ENCODE assay signal across 34 cellular contexts in the genomic region with DNA sequence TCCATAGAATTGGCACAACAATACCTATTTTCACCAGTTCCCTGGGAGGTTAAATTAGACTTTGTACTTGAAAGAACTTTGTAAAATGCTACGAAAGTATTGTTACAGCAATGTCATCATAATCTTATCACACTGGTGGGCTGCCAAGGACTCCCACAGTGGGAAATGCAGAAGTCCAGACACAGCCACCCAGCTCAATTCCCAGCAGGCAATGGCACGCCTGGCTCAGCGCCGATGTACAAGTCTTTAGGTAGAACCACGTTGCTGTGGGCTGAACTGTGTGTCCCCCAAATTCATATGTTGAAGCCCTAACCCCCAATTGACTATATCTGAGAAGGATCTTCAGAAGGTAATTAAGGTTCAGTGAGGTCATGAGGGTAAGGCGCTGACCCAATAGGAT.
"Had no signal": no experiment of that assay in that cellular context is flagged by ENCODE, and none has a peak within 500 bp of the region (broad histone marks: within the 10 kb centered on the region; RNA-seq: fewer than 3 reads in every experiment).

No MANE protein-coding gene starts in this region.

- H3K4me1 Mint-ChIP-seq: activated B cell treated with CpG ODN at 0.5 μM for 24 hours; central memory CD8-positive, alpha-beta T cell; T-helper 17 cell had no signal

- H3K9me3 Mint-ChIP-seq: activated B cell treated with CpG ODN at 0.5 μM for 24 hours; activated CD8-positive, alpha-beta T cell treated with anti-CD3 and anti-CD28 coated beads for 36 hours; activated T-cell treated with anti-CD3 and anti-CD28 coated beads, Interleukin-2, amount 50 U/mL, for 24 hours; activated T-cell treated with anti-CD3 and anti-CD28 coated beads, Interleukin-2, amount 50 U/mL, for 72 hours; central memory CD8-positive, alpha-beta T cell; dendritic cell treated with granulocyte-macrophage colony-stimulating factor and Interleukin-4, amounts not matched to agents 40 ng/mL and 50 ng/mL, for 4 days; T-helper 2 cell treated with Interferon-gamma antibody and Interleukin-4, amounts not matched to agents 5 μg/mL and 100 μg/mL, for 36 hours had no signal

- DNase-seq: activated B cell treated with CpG ODN at 0.5 μM for 24 hours; activated CD4-positive, alpha-beta T cell treated with anti-CD3 and anti-CD28 coated beads for 48 hours; activated CD4-positive, alpha-beta T cell treated with anti-CD3 and anti-CD28 coated beads, Interleukin-2, amount 50 U/mL, for 1 hour; activated CD4-positive, alpha-beta T cell treated with anti-CD3 and anti-CD28 coated beads, Interleukin-2, amount 50 U/mL, for 48 hours; activated CD8-positive, alpha-beta memory T cell treated with anti-CD3 and anti-CD28 coated beads for 24 hours; activated CD8-positive, alpha-beta memory T cell treated with anti-CD3 and anti-CD28 coated beads, Interleukin-2, amount 50 U/mL, for 48 hours; activated CD8-positive, alpha-beta T cell treated with anti-CD3 and anti-CD28 coated beads for 36 hours; activated gamma-delta T cell treated with Interleukin-2 at 50 U/mL for 16 hours; activated naive CD4-positive, alpha-beta T cell treated with anti-CD3 and anti-CD28 coated beads, Interleukin-2, amount 50 U/mL, for 16 hours; activated naive CD4-positive, alpha-beta T cell treated with Interleukin-2 at 50 U/mL for 16 hours; activated T-cell treated with anti-CD3 and anti-CD28 coated beads for 4 hours; activated T-cell treated with anti-CD3 and anti-CD28 coated beads, Interleukin-2, amount 50 U/mL, for 24 hours; activated T-cell treated with anti-CD3 and anti-CD28 coated beads, Interleukin-2, amount 50 U/mL, for 72 hours; amniotic stem cell; anterior cingulate cortex; dorsolateral prefrontal cortex; effector memory CD4-positive, alpha-beta T cell; endodermal cell; foreskin keratinocyte; gastrocnemius medialis; glutamatergic neuron; heart left ventricle; T-helper 1 cell; T-helper 17 cell; T1000; WERI-Rb-1 had no signal

- H3K9me3 ChIP-seq: gastrocnemius medialis, heart left ventricle had no signal

- ATAC-seq: activated CD8-positive, alpha-beta T cell treated with anti-CD3 and anti-CD28 coated beads for 36 hours; esophagus mucosa; foreskin keratinocyte; gastrocnemius medialis; heart left ventricle; T-helper 17 cell had no signal

- H3K4me1 ChIP-seq: foreskin keratinocyte, gastrocnemius medialis had no signal

- H3K36me3 ChIP-seq: cardiac muscle cell, gastrocnemius medialis had no signal

- H3K27me3 ChIP-seq: cardiac muscle cell, foreskin keratinocyte, gastrocnemius medialis, heart left ventricle had no signal

- H3K27me3 Mint-ChIP-seq: activated B cell treated with CpG ODN at 0.5 μM for 24 hours; activated CD8-positive, alpha-beta T cell treated with anti-CD3 and anti-CD28 coated beads for 36 hours; activated T-cell treated with anti-CD3 and anti-CD28 coated beads, Interleukin-2, amount 50 U/mL, for 24 hours; dendritic cell treated with granulocyte-macrophage colony-stimulating factor and Interleukin-4, amounts not matched to agents 40 ng/mL and 50 ng/mL, for 4 days had no signal

- H3K27ac ChIP-seq: cardiac muscle cell, coronary artery, foreskin keratinocyte, gastrocnemius medialis, heart left ventricle, WERI-Rb-1 had no signal

- FAIRE-seq: astrocyte had no signal

- H3K36me3 Mint-ChIP-seq: activated naive CD8-positive, alpha-beta T cell had no signal

- H3K4me3 Mint-ChIP-seq: activated B cell treated with CpG ODN at 0.5 μM for 24 hours; activated CD8-positive, alpha-beta T cell treated with anti-CD3 and anti-CD28 coated beads for 36 hours; activated naive CD8-positive, alpha-beta T cell; activated T-cell treated with anti-CD3 and anti-CD28 coated beads, Interleukin-2, amount 50 U/mL, for 24 hours; activated T-cell treated with anti-CD3 and anti-CD28 coated beads, Interleukin-2, amount 50 U/mL, for 72 hours; central memory CD8-positive, alpha-beta T cell; dendritic cell treated with granulocyte-macrophage colony-stimulating factor and Interleukin-4, amounts not matched to agents 40 ng/mL and 50 ng/mL, for 4 days; endodermal cell; T-helper 17 cell; T-helper 2 cell treated with Interferon-gamma antibody and Interleukin-4, amounts not matched to agents 5 μg/mL and 100 μg/mL, for 36 hours had no signal

- H3K27ac Mint-ChIP-seq: activated B cell treated with CpG ODN at 0.5 μM for 24 hours; activated CD8-positive, alpha-beta T cell treated with anti-CD3 and anti-CD28 coated beads for 36 hours; activated naive CD8-positive, alpha-beta T cell; activated T-cell treated with anti-CD3 and anti-CD28 coated beads, Interleukin-2, amount 50 U/mL, for 24 hours; activated T-cell treated with anti-CD3 and anti-CD28 coated beads, Interleukin-2, amount 50 U/mL, for 72 hours; dendritic cell treated with granulocyte-macrophage colony-stimulating factor and Interleukin-4, amounts not matched to agents 40 ng/mL and 50 ng/mL, for 4 days; endodermal cell; T-helper 17 cell; T-helper 2 cell treated with Interferon-gamma antibody and Interleukin-4, amounts not matched to agents 5 μg/mL and 100 μg/mL, for 36 hours had no signal

- H3K4me3 ChIP-seq: cardiac muscle cell, coronary artery, dorsolateral prefrontal cortex, gastrocnemius medialis, heart left ventricle had no signal
